9 cellular contexts compared by ENCODE assay signal in the genomic region with DNA sequence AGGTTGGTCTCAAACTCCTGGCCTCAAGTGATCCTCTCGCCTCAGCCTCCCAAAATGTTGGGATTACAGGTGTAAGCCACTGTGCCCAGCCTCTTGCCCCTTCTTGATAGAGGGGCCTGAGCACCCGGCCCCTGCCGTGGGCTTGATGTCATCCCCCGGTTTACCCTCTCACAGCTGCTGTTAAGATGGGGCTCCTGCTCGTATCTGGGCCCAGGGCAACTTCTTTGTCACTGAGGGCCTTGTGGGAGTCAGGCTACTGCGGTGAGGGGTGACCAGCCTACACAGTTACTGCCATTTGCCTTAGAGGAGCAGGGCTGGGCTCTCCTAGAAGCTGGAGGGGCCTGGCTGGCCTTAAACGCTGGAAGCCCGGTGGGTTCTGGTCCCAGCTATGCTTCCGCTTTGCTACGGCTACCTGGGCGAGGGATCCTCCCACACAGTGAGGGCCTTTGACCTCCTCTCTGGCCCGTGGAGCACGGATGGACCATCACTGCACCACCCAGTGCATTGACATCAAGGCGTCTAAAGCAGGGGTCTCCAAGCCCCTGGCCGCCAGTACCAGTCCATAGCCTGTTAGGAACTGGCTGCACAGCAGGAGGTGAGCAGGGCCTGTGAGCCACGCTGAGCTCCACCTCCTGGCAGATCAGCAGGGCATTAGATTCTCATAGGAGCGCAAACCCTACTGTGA. TPM values are rescaled to one million over a fixed set of nuclear protein-coding genes. Genes with fewer than 3 reads are reported as not detected.
DNase-seq lines count a peak whose midpoint lies in the region; ATAC-seq and TF ChIP-seq lines count a peak whose summit lies in the region.
"Had no signal": no experiment of that assay in that cellular context is flagged by ENCODE, and none has a peak within 500 bp of the region (broad histone marks: within the 10 kb centered on the region; RNA-seq: fewer than 3 reads in every experiment).

No MANE protein-coding gene starts in this region.

- no peaks in the 10 kb centered on the region for H4K20me1 ChIP-seq in DND-41 (ENCODE audit: insufficient read depth, low read length)
- H4K20me1 ChIP-seq in MM.1S (ENCODE audit: insufficient read depth, low read length), result no peaks in the 10 kb centered on the region

- no peaks in the 10 kb centered on the region for H3F3A ChIP-seq in MM.1S (ENCODE audit: insufficient read depth, low read length)

- H3K9me2 ChIP-seq in MM.1S (replicated peaks; ENCODE audit: insufficient read depth, low read length), result no peaks in the 10 kb centered on the region

- intact Hi-C loops in esophagus muscularis mucosa (cut with DNase I), result no loop called here

- H3K27me3 ChIP-seq in DND-41 (ENCODE audit: insufficient read depth, low read length, poor library complexity), result no peaks in the 10 kb centered on the region
- H3K27me3 ChIP-seq in MM.1S (replicated peaks; ENCODE audit: insufficient read depth, low read length), result peaks cover 20% of the 10 kb centered on the region
- peaks cover 5 to 46% (median 20%) of the 10 kb centered on the region in 3 experiments for H3K27me3 ChIP-seq in neuronal stem cell (ENCODE audit: control insufficient read depth in 3 of 3, insufficient read depth in 3 of 3, low read depth in 1 of 3, low read length in 3 of 3)
- peaks cover 0 to 67% (median 7%) of the 10 kb centered on the region in 4 donors for H3K27me3 ChIP-seq in esophagus muscularis mucosa

- peak overlapping the region; percentile 25 for H3K14ac ChIP-seq in neuronal stem cell (ENCODE audit: low read length)

- TF ChIP-seq CTCF in DND-41 (IDR thresholded peaks at IDR 0.05; ENCODE audit: borderline replicate concordance, extremely low read depth, low read length, poor library complexity, severe bottlenecking) (no peak), MM.1S (IDR thresholded peaks at IDR 0.05; ENCODE audit: low read length) (no peak), esophagus muscularis mucosa (IDR thresholded peaks at IDR 0.05) (no peak)

- TF ChIP-seq EP300 in esophagus muscularis mucosa (IDR thresholded peaks at IDR 0.05), result no peak

- H2BK12ac ChIP-seq in neuronal stem cell (ENCODE audit: low read length), result peak overlapping the region; percentile 76

- H3K4me3 ChIP-seq in DND-41 (ENCODE audit: low read depth in 1 of 2, low read length in 2 of 2) (peak overlapping the region in 1 of 2 experiments; percentile 24; a peak in 1 of 4 replicates), MM.1S (ENCODE audit: low read length) (no peak overlapping the region), neuronal stem cell (ENCODE audit: low read length in 2 of 2) (no peak overlapping the region), esophagus muscularis mucosa (peak overlapping the region in 2 of 4 donors; percentile 51 to 57)

- no peak overlapping the region for H4K8ac ChIP-seq in neuronal stem cell (ENCODE audit: low read depth, low read length)

- peak overlapping the region; percentile 64 for H2AK5ac ChIP-seq in neuronal stem cell (ENCODE audit: low read depth, low read length)

- ATAC-seq in DND-41 (ENCODE audit: insufficient read depth, low read depth) (no peak), GM21737 (IDR thresholded peaks at IDR 0.05; ENCODE audit: unreplicated experiment) (no peak), GM19397 (IDR thresholded peaks at IDR 0.05; ENCODE audit: unreplicated experiment) (no peak)

- H3K9ac ChIP-seq in DND-41 (ENCODE audit: low read depth, low read length), result no peak overlapping the region; the same call in 1 of the 2 replicates
- H3K9ac ChIP-seq in MM.1S (ENCODE audit: low read length), result no peak overlapping the region
- H3K9ac ChIP-seq in neuronal stem cell (ENCODE audit: low read depth, low read length, poor library complexity), result peak overlapping the region; percentile 64

- DNase-seq in DND-41 (no peak), MM.1S (no peak), caudate nucleus (lab: John Stamatoyannopoulos, UW) (no peak), neuronal stem cell (ENCODE audit: low spot score) (no peak), esophagus muscularis mucosa (ENCODE audit: extremely low spot score) (no peak)

- H4K91ac ChIP-seq in neuronal stem cell (ENCODE audit: low read depth, low read length, poor library complexity), result peak overlapping the region; percentile 38

- H3K4me1 ChIP-seq in DND-41 (ENCODE audit: insufficient read depth, low read length) (peaks cover 13% of the 10 kb centered on the region), MM.1S (ENCODE audit: low read length) (no peaks in the 10 kb centered on the region), neuronal stem cell (ENCODE audit: control insufficient read depth in 2 of 2, insufficient read depth in 1 of 2, low read depth in 1 of 2, low read length in 2 of 2) (peaks cover 4 to 14% of the 10 kb centered on the region in 2 donors), esophagus muscularis mucosa (peaks cover 13 to 26% (median 20%) of the 10 kb centered on the region in 4 donors)

- H3K4me2 ChIP-seq in DND-41 (ENCODE audit: insufficient read depth, low read length) (peak overlapping the region; percentile 46), MM.1S (ENCODE audit: low read depth, low read length) (peak overlapping the region; percentile 77; the same call in 1 of the 2 replicates), neuronal stem cell (ENCODE audit: insufficient read depth, low read length, poor library complexity, severe bottlenecking) (no peak overlapping the region)

- no peak overlapping the region for H2BK5ac ChIP-seq in neuronal stem cell (ENCODE audit: low read length)

- no CpG with 5 or more reads among the region's 17 CpGs for WGBS in neuronal stem cell (ENCODE audit: extremely low coverage in 2 of 2, insufficient read length in 2 of 2, insufficient replicate concordance in 1 of 2), 2 donors
- WGBS in esophagus muscularis mucosa, result 77% methylated on average over 13 of the region's 17 CpGs

- H3K27ac ChIP-seq in DND-41 (ENCODE audit: low read length) (no peak overlapping the region), MM.1S (ENCODE audit: low read length) (no peak overlapping the region), caudate nucleus (ENCODE audit: low read depth, low read length) (peak overlapping the region; percentile 3), neuronal stem cell (replicated peaks; ENCODE audit: low read length) (no peak overlapping the region), esophagus muscularis mucosa (replicated peaks in 1 of 4) (no peak overlapping the region)
- H3K27ac ChIP-seq: cardiac muscle cell had no signal

- peak overlapping the region; percentile 79 for H2BK15ac ChIP-seq in neuronal stem cell (ENCODE audit: low read length)

- H3K23ac ChIP-seq in neuronal stem cell (ENCODE audit: low read depth, low read length, poor library complexity), result peak overlapping the region; percentile 76

- no peak overlapping the region for H2AFZ ChIP-seq in DND-41 (ENCODE audit: low read depth, low read length)
- H2AFZ ChIP-seq in MM.1S (ENCODE audit: low read length), result no peak overlapping the region
- H2AFZ ChIP-seq in neuronal stem cell (ENCODE audit: low read length), result no peak overlapping the region

- H3K18ac ChIP-seq in neuronal stem cell (ENCODE audit: low read length), result peak overlapping the region; percentile 67

- no peak overlapping the region for H3K4ac ChIP-seq in neuronal stem cell (ENCODE audit: low read length)

- H3K79me2 ChIP-seq in DND-41 (ENCODE audit: insufficient read depth, low read length) (no peaks in the 10 kb centered on the region), MM.1S (ENCODE audit: low read length) (no peaks in the 10 kb centered on the region)

- TF ChIP-seq POLR2A in esophagus muscularis mucosa (IDR thresholded peaks at IDR 0.05; ENCODE audit: low read depth), result no peak

- H3K9me3 ChIP-seq in DND-41 (ENCODE audit: insufficient read depth, low read length, severe bottlenecking), result no peaks in the 10 kb centered on the region
- H3K9me3 ChIP-seq in MM.1S (replicated peaks; ENCODE audit: insufficient read depth, low read length), result no peaks in the 10 kb centered on the region
- no peaks in the 10 kb centered on the region for H3K9me3 ChIP-seq in neuronal stem cell (replicated peaks in 1 of 2; ENCODE audit: control insufficient read depth in 2 of 2, insufficient read depth in 1 of 2, low read depth in 1 of 2, low read length in 2 of 2)
- no peaks in the 10 kb centered on the region for H3K9me3 ChIP-seq in esophagus muscularis mucosa

- no peak overlapping the region for H2BK120ac ChIP-seq in neuronal stem cell (ENCODE audit: low read depth, low read length)

- H3K79me1 ChIP-seq in neuronal stem cell (ENCODE audit: low read depth, low read length), result no peaks in the 10 kb centered on the region

- H3K36me3 ChIP-seq in DND-41 (ENCODE audit: insufficient read depth, low read length) (no peaks in the 10 kb centered on the region), MM.1S (replicated peaks; ENCODE audit: insufficient read depth, low read length) (no peaks in the 10 kb centered on the region), neuronal stem cell (replicated peaks in 1 of 2; ENCODE audit: control insufficient read depth in 2 of 2, insufficient read depth in 2 of 2, low read length in 2 of 2) (no peaks in the 10 kb centered on the region), esophagus muscularis mucosa (no peaks in the 10 kb centered on the region)
- H3K36me3 ChIP-seq: cardiac muscle cell had no signal

RNA-seq across cellular contexts. Expression of gene TMEM130, which starts 1.1 kb away (rescaled TPM):
- polyA plus RNA-seq in neuronal stem cell (2013, experiment 1 of 2), result 6.8 TPM
- 7.0 TPM for polyA plus RNA-seq in neuronal stem cell (2013, experiment 2 of 2)
- total RNA-seq in esophagus muscularis mucosa, result 1 to 10 TPM in 1 of 4 donors, under 1 TPM in 3; 0.57 to 2.3 (median 0.87) TPM
- total RNA-seq: SK-MEL-5 had no signal

RNA-seq across cellular contexts. Expression of gene TRRAP, which starts 7.4 kb away (rescaled TPM):
- polyA plus RNA-seq in neuronal stem cell (2013, experiment 1 of 2), result 11.5 TPM
- polyA plus RNA-seq in neuronal stem cell (2013, experiment 2 of 2), result 11.9 TPM
- total RNA-seq in esophagus muscularis mucosa, result 10 to 100 TPM; 22.9 to 38.0 (median 29.7) TPM
